Comparison of ENCODE assay signal across 13 cellular contexts in genomic region chr3:188271226-188271894, GRCh38.
A peak's percentile ranks its signal among the peaks of the same experiment; 100 is the strongest.
DNase-seq lines count a peak whose midpoint lies in the region; ATAC-seq and TF ChIP-seq lines count a peak whose summit lies in the region.
"Had no signal": no experiment of that assay in that cellular context is flagged by ENCODE, and none has a peak within 500 bp of the region (broad histone marks: within the 10 kb centered on the region; RNA-seq: fewer than 3 reads in every experiment).

No MANE protein-coding gene starts in this region.

- in situ Hi-C loops in mammary epithelial cell (cut with MboI; ENCODE audit: low sequenced_read_pairs in 2 of 2) = no loop called here

- no peak overlapping the region for H2BK120ac ChIP-seq in mesendoderm (ENCODE audit: low read depth, low read length)

- H4K20me1 ChIP-seq in mammary epithelial cell (ENCODE audit: insufficient read depth, low read length) = no peaks in the 10 kb centered on the region

- H3K4me2 ChIP-seq in mammary epithelial cell (ENCODE audit: insufficient read depth, low read depth, low read length) = peak overlapping the region; percentile 44
- no peak overlapping the region for H3K4me2 ChIP-seq in mesendoderm (ENCODE audit: low read length)

- CTCF ChIA-PET in mammary epithelial cell (lab: Charles Lee; ENCODE audit: low non-redundant PET) = no interaction called here

- no peak for TF ChIP-seq CTCF in mammary epithelial cell (conservative IDR thresholded peaks at IDR 0.05 in 1 of 2, IDR thresholded peaks at IDR 0.05 in 1 of 2; ENCODE audit: extremely low read depth in 1 of 2, insufficient read depth in 1 of 2, low read depth in 1 of 2, low read length in 2 of 2)

- no peak overlapping the region for H3K9ac ChIP-seq in HUES64 (ENCODE audit: low read depth, low read length)
- H3K9ac ChIP-seq in mammary epithelial cell (ENCODE audit: insufficient read depth, low read length) = no peak overlapping the region
- H3K9ac ChIP-seq in mesendoderm (ENCODE audit: low read length) = no peak overlapping the region

- H3K9me3 ChIP-seq in HUES64 (ENCODE audit: insufficient read depth, low read depth, low read length) = no peaks in the 10 kb centered on the region
- H3K9me3 ChIP-seq in mammary epithelial cell (replicated peaks; ENCODE audit: insufficient read depth, low read length) = no peaks in the 10 kb centered on the region

- no peak overlapping the region for H4K8ac ChIP-seq in mesendoderm (ENCODE audit: low read depth, low read length)

- H3K56ac ChIP-seq in mesendoderm (ENCODE audit: low read length) = no peak overlapping the region

- no peak overlapping the region for H3K23ac ChIP-seq in mesendoderm (ENCODE audit: low read length)

- no peak overlapping the region for H2AK5ac ChIP-seq in mesendoderm (ENCODE audit: low read length)

- peaks cover 50% of the 10 kb centered on the region for H3K79me2 ChIP-seq in mammary epithelial cell (ENCODE audit: insufficient read depth, low read length)
- H3K79me2 ChIP-seq in mesendoderm (ENCODE audit: control insufficient read depth, insufficient read depth, low read length) = peaks cover 4% of the 10 kb centered on the region

- no TSS peak for BruUV-seq in mammary epithelial cell (replicated peaks; lab: Mats Ljungman, UMichigan)

- no peaks in the 10 kb centered on the region for H3K27me3 ChIP-seq in HUES64 (ENCODE audit: insufficient read depth, low read length)
- H3K27me3 ChIP-seq in mammary epithelial cell (ENCODE audit: insufficient read depth, low read length) = no peaks in the 10 kb centered on the region
- H3K27me3 ChIP-seq in mesendoderm (ENCODE audit: insufficient read depth, low read length, poor library complexity) = no peaks in the 10 kb centered on the region

- H3K36me3 ChIP-seq in HUES64 (ENCODE audit: insufficient read depth, low read length) = no peaks in the 10 kb centered on the region
- no peaks in the 10 kb centered on the region for H3K36me3 ChIP-seq in mammary epithelial cell (ENCODE audit: insufficient read depth, low read length)
- H3K36me3 ChIP-seq in mesendoderm (ENCODE audit: control insufficient read depth, insufficient read depth, low read length) = no peaks in the 10 kb centered on the region

- no peak overlapping the region for H3K18ac ChIP-seq in mesendoderm (ENCODE audit: low read length)

- H4K5ac ChIP-seq in mesendoderm (ENCODE audit: low read length) = no peak overlapping the region

- H2BK5ac ChIP-seq in mesendoderm (ENCODE audit: low read length) = no peak overlapping the region

- DNase-seq in mammary epithelial cell (no peak), mesendoderm (peak; percentile 63), substantia nigra (lab: John Stamatoyannopoulos, UW) (no peak), amniotic stem cell (lab: John Stamatoyannopoulos, UW) (no peak), HPDE6-E6E7 (ENCODE audit: extremely low spot score) (no peak)
- DNase-seq: activated CD4-positive, alpha-beta T cell treated with anti-CD3 and anti-CD28 coated beads, Interleukin-2, amount 50 U/mL, for 48 hours; activated naive CD4-positive, alpha-beta T cell treated with anti-CD3 and anti-CD28 coated beads, Interleukin-2, amount 50 U/mL, for 16 hours; COR-L47; effector memory CD8-positive, alpha-beta T cell; NCI-H526 had no signal

- H3K4me3 ChIP-seq in HUES64 (ENCODE audit: low read length) (no peak overlapping the region), mammary epithelial cell (replicated peaks in 1 of 3; ENCODE audit: insufficient read depth in 1 of 3, low read depth in 2 of 3, low read length in 3 of 3) (no peak overlapping the region), mesendoderm (ENCODE audit: low read length) (no peak overlapping the region)

- intact Hi-C loops in mammary epithelial cell (cut with micrococcal nuclease) = loop anchor here (5.0 to 10.0 kb wide), 2 partner anchors 117 to 681 kb away; partner anchors contain the start of gene LPP

- H3K4ac ChIP-seq in mesendoderm (ENCODE audit: low read depth, low read length) = peak overlapping the region; percentile 22

- ATAC-seq in HG03457 (IDR thresholded peaks at IDR 0.05; ENCODE audit: unreplicated experiment) (no peak), HG02759 (IDR thresholded peaks at IDR 0.05; ENCODE audit: unreplicated experiment) (no peak)
- ATAC-seq: effector memory CD8-positive, alpha-beta T cell had no signal

- H2BK15ac ChIP-seq in mesendoderm (replicated peaks; ENCODE audit: low read depth) = no peak overlapping the region

- dilution Hi-C loops in mammary epithelial cell (cut with HindIII; ENCODE audit: low sequenced_read_pairs) = no loop called here

- peak overlapping the region; percentile 82 for H3K27ac ChIP-seq in HUES64 (ENCODE audit: low read depth, low read length)
- H3K27ac ChIP-seq in mammary epithelial cell (ENCODE audit: insufficient read depth, low read depth, low read length) = peak overlapping the region; percentile 14
- peak overlapping the region; percentile 35 for H3K27ac ChIP-seq in mesendoderm (ENCODE audit: low read depth, low read length)
- peak overlapping the region; percentile 14 for H3K27ac ChIP-seq in substantia nigra (ENCODE audit: low read depth, low read length, poor library complexity, severe bottlenecking)

- WGBS in HUES64 = 91% methylated on average over 5 of the region's 5 CpGs
- WGBS in mammary epithelial cell (ENCODE audit: low coverage, missing lambda C conversion rate) = 95% methylated on average over 5 of the region's 5 CpGs
- whole genome bisulfite sequencing in mesendoderm (ENCODE audit: extremely low coverage, insufficient coverage, low lambda C conversion rate) = no CpG with 5 or more reads among the region's 5 CpGs

- H3K79me1 ChIP-seq in mesendoderm (ENCODE audit: low read length) = peaks cover 17% of the 10 kb centered on the region

- H2AFZ ChIP-seq in mammary epithelial cell (ENCODE audit: low read depth, low read length) = no peak overlapping the region

- peaks cover 66% of the 10 kb centered on the region for H3K4me1 ChIP-seq in HUES64 (ENCODE audit: insufficient read depth, low read length)
- H3K4me1 ChIP-seq in mammary epithelial cell (ENCODE audit: insufficient read depth, low read length) = peaks cover 36% of the 10 kb centered on the region
- H3K4me1 ChIP-seq in mesendoderm (ENCODE audit: control insufficient read depth, low read depth, low read length) = peaks cover 24% of the 10 kb centered on the region

Comparison
In these comparisons a context has a peak if more than half of its experiments do, and no peak if none do; other contexts are left out.
1. H3K27ac ChIP-seq: peak in every context shown above with its lines; median percentile 82 in HUES64; 35 in mesendoderm; 14 in mammary epithelial cell; 14 in substantia nigra.